Comparison of ENCODE assay signal across 27 cellular contexts in the genomic region with DNA sequence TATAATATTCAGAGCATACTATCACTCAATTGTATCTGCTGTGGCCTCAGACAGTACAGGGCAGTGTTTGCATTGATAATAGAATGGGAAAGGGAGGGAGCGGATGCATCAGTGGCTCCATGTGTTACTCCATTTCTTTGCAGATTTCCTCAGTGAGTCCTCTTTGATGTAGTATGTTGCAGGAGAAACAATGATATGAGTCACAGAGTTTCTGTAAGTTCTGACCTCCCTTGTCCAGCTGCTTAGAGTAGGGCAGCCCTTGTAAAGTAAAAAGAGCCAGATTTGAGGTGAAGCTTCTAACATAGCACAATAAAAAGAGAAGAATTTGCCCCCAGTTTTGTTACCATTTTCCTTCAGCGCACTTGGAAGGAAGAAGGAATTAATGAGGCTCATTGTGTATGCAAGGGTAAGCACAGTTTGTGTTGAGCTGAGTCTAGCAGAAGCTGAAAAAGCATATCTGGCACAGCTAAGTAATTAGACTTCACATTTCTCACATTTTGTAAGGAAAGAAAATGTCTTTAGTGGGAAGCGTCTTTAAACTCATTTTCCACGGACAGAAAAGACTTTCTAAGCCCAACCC.
A peak's percentile ranks its signal among the peaks of the same experiment; 100 is the strongest.
DNase-seq lines count a peak whose midpoint lies in the region; ATAC-seq and TF ChIP-seq lines count a peak whose summit lies in the region.
"Had no signal": no experiment of that assay in that cellular context is flagged by ENCODE, and none has a peak within 500 bp of the region (broad histone marks: within the 10 kb centered on the region; RNA-seq: fewer than 3 reads in every experiment).

No MANE protein-coding gene starts in this region.

- intact Hi-C loops in esophagus muscularis mucosa (cut with DNase I), result no loop called here

- H3K27ac ChIP-seq in esophagus muscularis mucosa (replicated peaks in 1 of 4), result no peak overlapping the region
- H3K27ac ChIP-seq: C4-2B, colonic mucosa, ovary, right lobe of liver, thoracic aorta had no signal

- no peaks in the 10 kb centered on the region for H3K27me3 ChIP-seq in esophagus muscularis mucosa
- H3K27me3 ChIP-seq: colonic mucosa, ovary, right lobe of liver had no signal

- DNase-seq in DMS53 treated with DMSO at 0.1 percent for 48 hours (lab: John Stamatoyannopoulos, UW; ENCODE audit: unreplicated experiment), result peak; percentile 12
- DNase-seq in amniotic epithelial cell (ENCODE audit: low read depth), result peak; percentile 39
- peak; percentile 34 for DNase-seq in esophagus muscularis mucosa (ENCODE audit: extremely low spot score)
- DNase-seq in midbrain (lab: John Stamatoyannopoulos, UW), result peak; percentile 34
- no peak for DNase-seq in UCSD-AML1 (lab: John Stamatoyannopoulos, UW; ENCODE audit: unreplicated experiment)
- no peak for DNase-seq in DMS79 treated with DMSO at 0.1 percent for 48 hours (lab: John Stamatoyannopoulos, UW)
- DNase-seq: activated CD4-positive, alpha-beta memory T cell treated with anti-CD3 and anti-CD28 coated beads, Interleukin-2, amount 10 ng/mL, durations not matched to agents 7 days and 5 days; activated CD4-positive, CD25-positive, alpha-beta regulatory T cell; activated naive CD4-positive, alpha-beta T cell; colonic mucosa; DND-41; Karpas-422; kidney; mesendoderm; naive thymus-derived CD8-positive, alpha-beta T cell; NCI-H1092 treated with DMSO at 0.1 percent for 48 hours; NCI-H2081; ovary; right lobe of liver; RPMI8226; T-helper 9 cell had no signal

- no peak for TF ChIP-seq EP300 in esophagus muscularis mucosa (IDR thresholded peaks at IDR 0.05)

- no peaks in the 10 kb centered on the region for H3K9me3 ChIP-seq in esophagus muscularis mucosa
- H3K9me3 ChIP-seq: colonic mucosa, HAP-1, ovary, right lobe of liver, thoracic aorta had no signal

- no peaks in the 10 kb centered on the region for H3K36me3 ChIP-seq in esophagus muscularis mucosa
- H3K36me3 ChIP-seq: colonic mucosa, HAP-1, ovary, right lobe of liver, thoracic aorta had no signal

- 75% methylated on average over 4 of the region's 4 CpGs for WGBS in esophagus muscularis mucosa

- peaks cover 0 to 5% (median 0%) of the 10 kb centered on the region in 4 donors for H3K4me1 ChIP-seq in esophagus muscularis mucosa
- H3K4me1 ChIP-seq: colonic mucosa, HAP-1, right lobe of liver had no signal

- TF ChIP-seq CTCF in esophagus muscularis mucosa (IDR thresholded peaks at IDR 0.05), result no peak

- ATAC-seq in HG03135 (IDR thresholded peaks at IDR 0.05; ENCODE audit: unreplicated experiment), result no peak
- ATAC-seq in HG03432 (IDR thresholded peaks at IDR 0.05; ENCODE audit: unreplicated experiment), result no peak
- ATAC-seq: naive thymus-derived CD8-positive, alpha-beta T cell; right lobe of liver; SK-N-SH treated with all-trans-retinoic acid at 6 μM for 48 hours had no signal

- TF ChIP-seq POLR2A in esophagus muscularis mucosa (IDR thresholded peaks at IDR 0.05; ENCODE audit: low read depth), result no peak

- H3K4me3 ChIP-seq in esophagus muscularis mucosa, result no peak overlapping the region
- H3K4me3 ChIP-seq: colonic mucosa, HAP-1, ovary, right lobe of liver, thoracic aorta had no signal

Comparison
In these comparisons a context has a peak if more than half of its experiments do, and no peak if none do; other contexts are left out.
1. DNase-seq: peak in DMS53 treated with DMSO at 0.1 percent for 48 hours (single experiment), amniotic epithelial cell (single experiment), esophagus muscularis mucosa (single experiment) and midbrain (single experiment); none in UCSD-AML1 (single experiment) and DMS79 treated with DMSO at 0.1 percent for 48 hours (single experiment).